In genomic region chr2:111450526-111450925, GRCh38 we compare ENCODE assay signal across 8 cellular contexts.
A peak's percentile ranks its signal among the peaks of the same experiment; 100 is the strongest.
DNase-seq lines count a peak whose midpoint lies in the region; ATAC-seq and TF ChIP-seq lines count a peak whose summit lies in the region.
"Not testable (repeated sequence)": the region's sequence is repeated elsewhere in the genome, so short reads cannot be mapped to it uniquely, and the experiment has no call there.

No MANE protein-coding gene starts in this region.

- not testable (repeated sequence) for H3K36me3 ChIP-seq in OCI-LY7 (ENCODE audit: insufficient read depth, low read length); naive thymus-derived CD4-positive, alpha-beta T cell (ENCODE audit: control insufficient read depth in 2 of 3, insufficient read depth in 3 of 3, low read length in 3 of 3)

- peak; percentile 73 for ATAC-seq in CD4-positive, alpha-beta T cell (ENCODE audit: poor library complexity)
- ATAC-seq in activated CD4-positive, CD25-positive, alpha-beta regulatory T cell treated with anti-CD3 and anti-CD28 coated beads, Interleukin-2, amount 50 U/mL, for 24 hours = peak; percentile 77 to 82
- peak; percentile 81 for ATAC-seq in activated CD8-positive, alpha-beta memory T cell treated with anti-CD3 and anti-CD28 coated beads, Interleukin-2, amount 10 ng/mL, durations not matched to agents 7 days and 5 days
- ATAC-seq in activated naive CD4-positive, alpha-beta T cell treated with anti-CD3 and anti-CD28 coated beads, Interleukin-2, amount 50 U/mL, for 72 hours = peak; percentile 83 to 91
- peak; percentile 74 for ATAC-seq in naive thymus-derived CD4-positive, alpha-beta T cell
- peak; percentile 85 for ATAC-seq in stimulated activated naive CD8-positive, alpha-beta T cell treated with anti-CD3 and anti-CD28 coated beads, Interleukin-15, amount 100 ng/mL, for 72 hours

- intact Hi-C loops in CD4-positive, alpha-beta T cell (cut with DNase I, micrococcal nuclease) = loop anchor here in 1 of 2 experiments (10.0 kb wide), 1 partner anchor 636 kb away; no protein-coding TSS in a partner anchor
- intact Hi-C loops in OCI-LY7 (cut with micrococcal nuclease; ENCODE audit: unreplicated experiment) = loop anchor here (10.0 kb wide), 1 partner anchor 326 kb away; the partner anchor contains the start of gene BCL2L11
- intact Hi-C loops in naive thymus-derived CD4-positive, alpha-beta T cell (cut with micrococcal nuclease) = loop anchor here in 1 of 2 donors (10.0 kb wide), 1 partner anchor 336 kb away; no protein-coding TSS in a partner anchor

- H3K9me3 ChIP-seq in CD4-positive, alpha-beta T cell (ENCODE audit: control insufficient read depth, low read length); OCI-LY7 (ENCODE audit: low read length); naive thymus-derived CD4-positive, alpha-beta T cell (ENCODE audit: control insufficient read depth in 2 of 3, low read length in 3 of 3): not testable (repeated sequence)

- not testable (repeated sequence) for TF ChIP-seq CTCF in CD4-positive, alpha-beta T cell (IDR thresholded peaks at IDR 0.05); OCI-LY7 (conservative IDR thresholded peaks at IDR 0.05; ENCODE audit: low read length)

- H3K9me3 Mint-ChIP-seq in CD4-positive, alpha-beta T cell; activated CD8-positive, alpha-beta memory T cell treated with anti-CD3 and anti-CD28 coated beads, Interleukin-2, amount 10 ng/mL, durations not matched to agents 7 days and 5 days (ENCODE audit: low read depth); activated naive CD4-positive, alpha-beta T cell treated with anti-CD3 and anti-CD28 coated beads, Interleukin-2, amount 50 U/mL, for 72 hours; naive thymus-derived CD4-positive, alpha-beta T cell; stimulated activated naive CD8-positive, alpha-beta T cell treated with anti-CD3 and anti-CD28 coated beads, Interleukin-15, amount 100 ng/mL, for 72 hours: not testable (repeated sequence)

- H3K4me3 Mint-ChIP-seq in CD4-positive, alpha-beta T cell; activated CD8-positive, alpha-beta memory T cell treated with anti-CD3 and anti-CD28 coated beads, Interleukin-2, amount 10 ng/mL, durations not matched to agents 7 days and 5 days; naive thymus-derived CD4-positive, alpha-beta T cell; stimulated activated naive CD8-positive, alpha-beta T cell treated with anti-CD3 and anti-CD28 coated beads, Interleukin-15, amount 100 ng/mL, for 72 hours: not testable (repeated sequence)

- H3K27me3 ChIP-seq in CD4-positive, alpha-beta T cell (ENCODE audit: control insufficient read depth, insufficient read depth, low read length); naive thymus-derived CD4-positive, alpha-beta T cell (ENCODE audit: control insufficient read depth in 2 of 2, insufficient read depth in 2 of 2, low read length in 2 of 2): not testable (repeated sequence)

- H3K4me1 ChIP-seq in OCI-LY7 (ENCODE audit: insufficient read depth, low read length, poor library complexity, severe bottlenecking) = peaks cover 25% of the 10 kb centered on the region
- H3K4me1 ChIP-seq in naive thymus-derived CD4-positive, alpha-beta T cell (ENCODE audit: control insufficient read depth in 2 of 2, insufficient read depth in 2 of 2, low read length in 2 of 2) = not testable (repeated sequence)

- not testable (repeated sequence) for H2AFZ ChIP-seq in OCI-LY7 (ENCODE audit: low read length)

- H3K4me1 Mint-ChIP-seq in CD4-positive, alpha-beta T cell (ENCODE audit: low read depth); stimulated activated naive CD8-positive, alpha-beta T cell treated with anti-CD3 and anti-CD28 coated beads, Interleukin-15, amount 100 ng/mL, for 72 hours: not testable (repeated sequence)
- peaks cover 14% of the 10 kb centered on the region for H3K4me1 Mint-ChIP-seq in activated CD8-positive, alpha-beta memory T cell treated with anti-CD3 and anti-CD28 coated beads, Interleukin-2, amount 10 ng/mL, durations not matched to agents 7 days and 5 days
- peaks cover 0 to 11% (median 0%) of the 10 kb centered on the region in 7 donors for H3K4me1 Mint-ChIP-seq in naive thymus-derived CD4-positive, alpha-beta T cell

- peak overlapping the region; percentile 52; the same call in 1 of the 2 replicates for H3K4me2 ChIP-seq in OCI-LY7 (ENCODE audit: low read length)

- H3K79me2 ChIP-seq in OCI-LY7 (ENCODE audit: insufficient read depth, low read depth, low read length) = not testable (repeated sequence)

- not testable (repeated sequence) for H3K4me3 ChIP-seq in OCI-LY7 (ENCODE audit: low read depth, low read length, poor library complexity, severe bottlenecking); naive thymus-derived CD4-positive, alpha-beta T cell (ENCODE audit: low read length)

- DNase-seq in CD4-positive, alpha-beta T cell; OCI-LY7 (ENCODE audit: low spot score); activated CD8-positive, alpha-beta memory T cell treated with anti-CD3 and anti-CD28 coated beads, Interleukin-2, amount 10 ng/mL, durations not matched to agents 7 days and 5 days; activated naive CD4-positive, alpha-beta T cell treated with anti-CD3 and anti-CD28 coated beads, Interleukin-2, amount 50 U/mL, for 72 hours (ENCODE audit: low spot score in 2 of 2); naive thymus-derived CD4-positive, alpha-beta T cell; stimulated activated naive CD8-positive, alpha-beta T cell treated with anti-CD3 and anti-CD28 coated beads, Interleukin-15, amount 100 ng/mL, for 72 hours: not testable (repeated sequence)
- DNase-seq in dermis blood vessel endothelial cell = peak; percentile 35

- not testable (repeated sequence) for H4K20me1 ChIP-seq in OCI-LY7 (ENCODE audit: insufficient read depth, low read length)

- H3K27me3 Mint-ChIP-seq in CD4-positive, alpha-beta T cell; activated CD8-positive, alpha-beta memory T cell treated with anti-CD3 and anti-CD28 coated beads, Interleukin-2, amount 10 ng/mL, durations not matched to agents 7 days and 5 days; naive thymus-derived CD4-positive, alpha-beta T cell; stimulated activated naive CD8-positive, alpha-beta T cell treated with anti-CD3 and anti-CD28 coated beads, Interleukin-15, amount 100 ng/mL, for 72 hours: not testable (repeated sequence)

- not testable (repeated sequence) for H3K9me2 ChIP-seq in OCI-LY7 (ENCODE audit: insufficient read depth, low read length)

- H3K36me3 Mint-ChIP-seq in CD4-positive, alpha-beta T cell (ENCODE audit: low read depth); activated CD8-positive, alpha-beta memory T cell treated with anti-CD3 and anti-CD28 coated beads, Interleukin-2, amount 10 ng/mL, durations not matched to agents 7 days and 5 days; activated naive CD4-positive, alpha-beta T cell treated with anti-CD3 and anti-CD28 coated beads, Interleukin-2, amount 50 U/mL, for 72 hours; naive thymus-derived CD4-positive, alpha-beta T cell: not testable (repeated sequence)

- not testable (repeated sequence) for H3K27ac ChIP-seq in CD4-positive, alpha-beta T cell (ENCODE audit: low read depth, low read length); naive thymus-derived CD4-positive, alpha-beta T cell (ENCODE audit: low read depth, low read length)
- peak overlapping the region; percentile 58 for H3K27ac ChIP-seq in OCI-LY7 (ENCODE audit: low read depth, low read length, poor library complexity, severe bottlenecking)

- H3K27ac Mint-ChIP-seq in CD4-positive, alpha-beta T cell; activated CD8-positive, alpha-beta memory T cell treated with anti-CD3 and anti-CD28 coated beads, Interleukin-2, amount 10 ng/mL, durations not matched to agents 7 days and 5 days; activated naive CD4-positive, alpha-beta T cell treated with anti-CD3 and anti-CD28 coated beads, Interleukin-2, amount 50 U/mL, for 72 hours; stimulated activated naive CD8-positive, alpha-beta T cell treated with anti-CD3 and anti-CD28 coated beads, Interleukin-15, amount 100 ng/mL, for 72 hours: not testable (repeated sequence)
- H3K27ac Mint-ChIP-seq in naive thymus-derived CD4-positive, alpha-beta T cell = peak overlapping the region in 1 of 9 donors; percentile 29

- POLR2A ChIA-PET in CD4-positive, alpha-beta T cell (lab: Charles Lee); OCI-LY7 (lab: Charles Lee); naive thymus-derived CD4-positive, alpha-beta T cell (lab: Charles Lee): not testable (repeated sequence)

- CTCF ChIA-PET in CD4-positive, alpha-beta T cell (lab: Charles Lee); OCI-LY7 (lab: Charles Lee; ENCODE audit: unreplicated experiment); activated CD8-positive, alpha-beta memory T cell treated with anti-CD3 and anti-CD28 coated beads, Interleukin-2, amount 10 ng/mL, durations not matched to agents 7 days and 5 days (lab: Charles Lee); naive thymus-derived CD4-positive, alpha-beta T cell (lab: Charles Lee): not testable (repeated sequence)

- not testable (repeated sequence) for BruUV-seq in OCI-LY7 (replicated peaks; lab: Mats Ljungman, UMichigan)
